Comparison of ENCODE assay signal across 13 cellular contexts in the genomic region with DNA sequence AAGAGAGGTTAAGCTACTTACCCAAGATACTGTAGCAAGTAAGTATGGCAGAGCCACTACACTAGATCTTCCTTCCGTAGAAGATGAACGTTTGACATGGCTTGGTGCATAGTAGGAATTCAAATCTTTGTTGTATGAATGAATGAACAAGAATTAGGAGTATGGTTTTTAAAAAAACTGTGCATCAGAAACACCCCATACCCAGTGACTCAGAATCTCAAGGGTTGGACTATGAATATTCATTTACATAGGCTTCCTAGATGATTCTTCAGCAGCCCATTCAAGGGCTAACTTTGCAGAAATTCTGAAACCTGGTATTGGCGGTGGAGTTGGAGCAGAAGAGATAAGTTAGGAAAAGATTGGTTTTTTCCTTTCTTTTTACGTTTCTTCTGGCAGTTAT. TPM values are rescaled to one million over a fixed set of nuclear protein-coding genes. Genes with fewer than 3 reads are reported as not detected.
DNase-seq lines count a peak whose midpoint lies in the region; ATAC-seq and TF ChIP-seq lines count a peak whose summit lies in the region.
"Had no signal": no experiment of that assay in that cellular context is flagged by ENCODE, and none has a peak within 500 bp of the region (broad histone marks: within the 10 kb centered on the region; RNA-seq: fewer than 3 reads in every experiment).

No MANE protein-coding gene starts in this region.

- peak overlapping the region; percentile 90 for H3K4me3 Mint-ChIP-seq in activated naive CD8-positive, alpha-beta T cell treated with anti-CD3 and anti-CD28 coated beads, Interleukin-2, amount 50 U/mL, for 24 hours
- H3K4me3 Mint-ChIP-seq in neural crest cell, result peak overlapping the region; percentile 56

- no peak for TF ChIP-seq EP300 in upper lobe of left lung (IDR thresholded peaks at IDR 0.05)

- ATAC-seq in activated naive CD8-positive, alpha-beta T cell treated with anti-CD3 and anti-CD28 coated beads, Interleukin-2, amount 50 U/mL, for 24 hours, result no peak
- ATAC-seq in GM21825 (IDR thresholded peaks at IDR 0.05; ENCODE audit: unreplicated experiment), result no peak
- no peak for ATAC-seq in GM21447 (IDR thresholded peaks at IDR 0.05; ENCODE audit: unreplicated experiment)
- no peak for ATAC-seq in upper lobe of left lung (ENCODE audit: low FRiP score in 2 of 2)

- H3K36me3 ChIP-seq in upper lobe of left lung, result peaks cover 0 to 5% (median 0%) of the 10 kb centered on the region in 4 donors

- no peaks in the 10 kb centered on the region for H3K27me3 ChIP-seq in upper lobe of left lung
- H3K27me3 ChIP-seq: dorsolateral prefrontal cortex had no signal

- peaks cover 82 to 91% (median 87%) of the 10 kb centered on the region in 4 donors for H3K4me1 ChIP-seq in upper lobe of left lung

- no peak for TF ChIP-seq POLR2A in upper lobe of left lung (IDR thresholded peaks at IDR 0.05)

- DNase-seq in SIG-M5 treated with dmso at 0.1 percent for 504 hours (lab: John Stamatoyannopoulos, UW; ENCODE audit: unreplicated experiment), result peak; percentile 27
- no peak for DNase-seq in SIG-M5 (lab: John Stamatoyannopoulos, UW)
- no peak for DNase-seq in LNCaP clone FGC (ENCODE audit: low read depth)
- no peak for DNase-seq in activated naive CD8-positive, alpha-beta T cell treated with anti-CD3 and anti-CD28 coated beads, Interleukin-2, amount 50 U/mL, for 24 hours
- DNase-seq in neural crest cell (ENCODE audit: low read depth, low spot score), result no peak
- no peak for DNase-seq in upper lobe of left lung
- DNase-seq: dorsolateral prefrontal cortex, substantia nigra, SW 1271 had no signal

- H3K36me3 Mint-ChIP-seq in activated naive CD8-positive, alpha-beta T cell treated with anti-CD3 and anti-CD28 coated beads, Interleukin-2, amount 50 U/mL, for 24 hours (ENCODE audit: low read depth), result peaks cover 56% of the 10 kb centered on the region
- H3K36me3 Mint-ChIP-seq in neural crest cell (ENCODE audit: low read depth), result peaks cover 2% of the 10 kb centered on the region

- H3K27ac ChIP-seq in upper lobe of left lung, result peak overlapping the region in 1 of 4 donors; percentile 100
- H3K27ac ChIP-seq: 22Rv1, dorsolateral prefrontal cortex had no signal

- TF ChIP-seq CTCF in LNCaP clone FGC (IDR thresholded peaks at IDR 0.05; ENCODE audit: control insufficient read depth, extremely low read depth, insufficient read depth) (no peak), neural crest cell (conservative IDR thresholded peaks at IDR 0.05) (no peak), upper lobe of left lung (IDR thresholded peaks at IDR 0.05) (no peak)

- 78% methylated on average over 4 of the region's 4 CpGs for WGBS in upper lobe of left lung, 2 donors

- peak overlapping the region; percentile 35; the same call in 1 of the 2 replicates for H3K4me3 ChIP-seq in LNCaP clone FGC (ENCODE audit: low read depth, low read length)
- H3K4me3 ChIP-seq in upper lobe of left lung, result no peak overlapping the region

- no peaks in the 10 kb centered on the region for H3K9me3 Mint-ChIP-seq in activated naive CD8-positive, alpha-beta T cell treated with anti-CD3 and anti-CD28 coated beads, Interleukin-2, amount 50 U/mL, for 24 hours
- no peaks in the 10 kb centered on the region for H3K9me3 Mint-ChIP-seq in neural crest cell
- H3K9me3 Mint-ChIP-seq: nephron had no signal

- H3K4me1 Mint-ChIP-seq in activated naive CD8-positive, alpha-beta T cell treated with anti-CD3 and anti-CD28 coated beads, Interleukin-2, amount 50 U/mL, for 24 hours, result peaks cover 85% of the 10 kb centered on the region
- H3K4me1 Mint-ChIP-seq in neural crest cell, result peaks cover 54% of the 10 kb centered on the region

- H3K9me3 ChIP-seq in upper lobe of left lung, result no peaks in the 10 kb centered on the region

- peak overlapping the region; percentile 67 for H3K27ac Mint-ChIP-seq in activated naive CD8-positive, alpha-beta T cell treated with anti-CD3 and anti-CD28 coated beads, Interleukin-2, amount 50 U/mL, for 24 hours
- H3K27ac Mint-ChIP-seq in neural crest cell (ENCODE audit: unreplicated experiment), result no peak overlapping the region

- no peaks in the 10 kb centered on the region for H3K27me3 Mint-ChIP-seq in activated naive CD8-positive, alpha-beta T cell treated with anti-CD3 and anti-CD28 coated beads, Interleukin-2, amount 50 U/mL, for 24 hours
- H3K27me3 Mint-ChIP-seq in neural crest cell (ENCODE audit: low read depth), result no peaks in the 10 kb centered on the region

RNA-seq across cellular contexts. Expression of a gene that starts 5.4 kb away (rescaled TPM):
- 172 and 173 TPM in 2 replicates for total RNA-seq in neural crest cell
- 100 to 1,000 TPM in 4 of 6 donors, 10 to 100 TPM in 2; 79.6 to 304 (median 139) TPM for total RNA-seq in upper lobe of left lung
